ENCODE assay signal across 9 cellular contexts in the genomic region with DNA sequence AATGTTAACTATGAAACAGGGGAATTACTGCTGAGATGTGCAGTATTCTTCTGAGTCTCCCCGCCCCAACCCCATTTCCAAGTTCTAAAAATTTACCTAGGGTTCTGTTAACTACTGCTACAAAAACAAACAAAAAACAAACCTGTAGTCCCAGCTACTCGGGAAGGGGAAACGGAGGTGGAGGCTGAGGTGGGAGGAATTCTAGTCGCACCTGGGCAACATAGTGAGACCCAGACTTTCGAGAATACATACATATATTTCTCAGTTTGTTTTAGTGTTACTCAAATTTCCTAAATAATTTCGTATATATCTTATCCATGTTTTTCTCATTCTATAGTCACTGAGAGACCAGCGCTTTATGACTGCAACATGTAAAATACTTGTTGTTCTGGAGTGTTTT. TPM values are rescaled to one million over a fixed set of nuclear protein-coding genes. Genes with fewer than 3 reads are reported as not detected.
DNase-seq lines count a peak whose midpoint lies in the region; ATAC-seq and TF ChIP-seq lines count a peak whose summit lies in the region.
"Had no signal": no experiment of that assay in that cellular context is flagged by ENCODE, and none has a peak within 500 bp of the region (broad histone marks: within the 10 kb centered on the region; RNA-seq: fewer than 3 reads in every experiment).

No MANE protein-coding gene starts in this region.

- intact Hi-C loops in psoas muscle (cut with DNase I): loop anchor here in 1 of 2 donors (2.0 to 5.0 kb wide), 2 partner anchors 137 to 542 kb away; partner anchors contain the start of gene PRPF40A

- H3K4me3 ChIP-seq in DOHH2 (ENCODE audit: low read length): peak overlapping the region; percentile 92
- H3K4me3 ChIP-seq in RWPE2 (ENCODE audit: severe bottlenecking): peak overlapping the region; percentile 85
- peak overlapping the region; percentile 56 to 97 (median 86) for H3K4me3 ChIP-seq in fibroblast of lung (replicated peaks in 1 of 4; ENCODE audit: control extremely low read depth in 1 of 4, insufficient read depth in 1 of 4, low read depth in 3 of 4, low read length in 4 of 4)
- H3K4me3 ChIP-seq in psoas muscle: peak overlapping the region; percentile 75

- TF ChIP-seq CTCF in DOHH2 (IDR thresholded peaks at IDR 0.05; ENCODE audit: low read depth, low read length, poor library complexity, severe bottlenecking) (no peak), RWPE2 (IDR thresholded peaks at IDR 0.05; ENCODE audit: poor library complexity, severe bottlenecking) (no peak), fibroblast of lung (conservative IDR thresholded peaks at IDR 0.05 in 1 of 2, IDR thresholded peaks at IDR 0.05 in 1 of 2; ENCODE audit: low read depth in 1 of 2, low read length in 2 of 2) (no peak), psoas muscle (IDR thresholded peaks at IDR 0.05) (no peak), GM10266 (IDR thresholded peaks at IDR 0.05; ENCODE audit: control insufficient read depth, insufficient read depth, low read depth, missing control alignments) (no peak)

- H3K79me2 ChIP-seq in DOHH2 (ENCODE audit: control insufficient read depth, low read length): peaks cover 56% of the 10 kb centered on the region
- peaks cover 43% of the 10 kb centered on the region for H3K79me2 ChIP-seq in fibroblast of lung (ENCODE audit: control insufficient read depth, insufficient read depth, low read length)

- H3K4me2 ChIP-seq in DOHH2 (ENCODE audit: low read length) (peak overlapping the region; percentile 84), fibroblast of lung (ENCODE audit: extremely low read depth, insufficient read depth, low read length) (peak overlapping the region; percentile 83)

- WGBS in psoas muscle, 3 donors: 26 to 33% (median 27%) methylated on average over 7 of the region's 7 CpGs

- peak overlapping the region; percentile 61 for H3K27ac ChIP-seq in DOHH2 (ENCODE audit: low read depth, low read length)
- H3K27ac ChIP-seq in RWPE2 (ENCODE audit: poor library complexity, severe bottlenecking): peak overlapping the region; percentile 70
- peak overlapping the region; percentile 91 for H3K27ac ChIP-seq in fibroblast of lung (ENCODE audit: insufficient read depth, low read length)
- H3K27ac ChIP-seq in psoas muscle: peak overlapping the region; percentile 94

- H3K36me3 ChIP-seq in DOHH2 (ENCODE audit: control insufficient read depth, low read length): peaks cover 3% of the 10 kb centered on the region; the same call in 1 of the 2 replicates
- H3K36me3 ChIP-seq in RWPE2 (ENCODE audit: low read depth): no peaks in the 10 kb centered on the region
- no peaks in the 10 kb centered on the region for H3K36me3 ChIP-seq in fibroblast of lung (ENCODE audit: control insufficient read depth, insufficient read depth, low read length)
- H3K36me3 ChIP-seq in psoas muscle (ENCODE audit: insufficient read depth in 1 of 2, low read depth in 1 of 2): no peaks in the 10 kb centered on the region

- no peaks in the 10 kb centered on the region for H3F3A ChIP-seq in DOHH2 (ENCODE audit: control insufficient read depth, insufficient read depth)

- H4K20me1 ChIP-seq in DOHH2 (ENCODE audit: control insufficient read depth, insufficient read depth, low read depth, low read length) (no peaks in the 10 kb centered on the region), fibroblast of lung (ENCODE audit: control insufficient read depth, extremely low read depth, insufficient read depth, low read length) (no peaks in the 10 kb centered on the region)

- no peak for DNase-seq in RWPE2 (ENCODE audit: low spot score)
- no peak for DNase-seq in fibroblast of lung (ENCODE audit: low read depth in 2 of 2)
- no peak for DNase-seq in psoas muscle
- no peak for DNase-seq in DMS79 (lab: John Stamatoyannopoulos, UW)
- DNase-seq in NOMO-1 treated with DMSO at 0.1 percent for 48 hours (lab: John Stamatoyannopoulos, UW; ENCODE audit: unreplicated experiment): no peak
- no peak for DNase-seq in NCI-H748 treated with DMSO at 0.1 percent for 48 hours (lab: John Stamatoyannopoulos, UW)
- no peak for DNase-seq in GM10266 (ENCODE audit: extremely low spot score)
- DNase-seq: GOT3 had no signal

- peaks cover 24% of the 10 kb centered on the region for H3K4me1 ChIP-seq in DOHH2 (ENCODE audit: control insufficient read depth, low read length)
- H3K4me1 ChIP-seq in RWPE2 (ENCODE audit: insufficient read depth, poor library complexity, severe bottlenecking): peaks cover 20% of the 10 kb centered on the region
- H3K4me1 ChIP-seq in fibroblast of lung (ENCODE audit: control insufficient read depth, extremely low read depth, insufficient read depth, low read length): no peaks in the 10 kb centered on the region
- H3K4me1 ChIP-seq in psoas muscle: peaks cover 32% of the 10 kb centered on the region

- H3K27me3 ChIP-seq in DOHH2 (ENCODE audit: control insufficient read depth, low read length): no peaks in the 10 kb centered on the region
- H3K27me3 ChIP-seq in RWPE2 (ENCODE audit: insufficient read depth, poor library complexity, severe bottlenecking): no peaks in the 10 kb centered on the region
- H3K27me3 ChIP-seq in fibroblast of lung (ENCODE audit: control insufficient read depth, insufficient read depth, low read length): no peaks in the 10 kb centered on the region
- no peaks in the 10 kb centered on the region for H3K27me3 ChIP-seq in psoas muscle (ENCODE audit: insufficient read depth in 3 of 3, low read length in 2 of 3)

- H3K9me3 ChIP-seq in DOHH2 (ENCODE audit: control insufficient read depth, insufficient read depth, low read length) (no peaks in the 10 kb centered on the region), RWPE2 (ENCODE audit: severe bottlenecking) (no peaks in the 10 kb centered on the region), fibroblast of lung (ENCODE audit: control insufficient read depth, insufficient read depth, low read depth, low read length) (no peaks in the 10 kb centered on the region), psoas muscle (no peaks in the 10 kb centered on the region)

- H3K9me2 ChIP-seq in DOHH2 (replicated peaks; ENCODE audit: control insufficient read depth, low read length): no peaks in the 10 kb centered on the region

- peak overlapping the region; percentile 58 for H3K9ac ChIP-seq in fibroblast of lung (ENCODE audit: insufficient read depth, low read length)

- no peak for ATAC-seq in RWPE2 (ENCODE audit: low read depth)
- ATAC-seq in psoas muscle: no peak

- peak overlapping the region; percentile 80 for H2AFZ ChIP-seq in fibroblast of lung (ENCODE audit: low read length)

RNA-seq across cellular contexts. Expression of gene STAM2, which starts 1.0 kb away (rescaled TPM):
- total RNA-seq in fibroblast of lung (38.0 and 43.3 TPM in 2 replicates), psoas muscle (10 to 100 TPM; 15.5 to 21.1 (median 18.0) TPM)
- polyA plus RNA-seq in fibroblast of lung (30.5 and 44.2 TPM in 2 replicates), psoas muscle (10 to 100 TPM in 2 of 3 donors, 1 to 10 TPM in 1; 6.8 to 15.5 (median 11.4) TPM)
- polyA plus RNA-seq in fibroblast of lung (2012): 16.4 and 23.8 TPM in 2 replicates
- 12.5 and 14.6 TPM in 2 replicates for polyA minus RNA-seq in fibroblast of lung (ENCODE audit: low replicate concordance)
